8 cellular contexts compared by ENCODE assay signal in the genomic region with DNA sequence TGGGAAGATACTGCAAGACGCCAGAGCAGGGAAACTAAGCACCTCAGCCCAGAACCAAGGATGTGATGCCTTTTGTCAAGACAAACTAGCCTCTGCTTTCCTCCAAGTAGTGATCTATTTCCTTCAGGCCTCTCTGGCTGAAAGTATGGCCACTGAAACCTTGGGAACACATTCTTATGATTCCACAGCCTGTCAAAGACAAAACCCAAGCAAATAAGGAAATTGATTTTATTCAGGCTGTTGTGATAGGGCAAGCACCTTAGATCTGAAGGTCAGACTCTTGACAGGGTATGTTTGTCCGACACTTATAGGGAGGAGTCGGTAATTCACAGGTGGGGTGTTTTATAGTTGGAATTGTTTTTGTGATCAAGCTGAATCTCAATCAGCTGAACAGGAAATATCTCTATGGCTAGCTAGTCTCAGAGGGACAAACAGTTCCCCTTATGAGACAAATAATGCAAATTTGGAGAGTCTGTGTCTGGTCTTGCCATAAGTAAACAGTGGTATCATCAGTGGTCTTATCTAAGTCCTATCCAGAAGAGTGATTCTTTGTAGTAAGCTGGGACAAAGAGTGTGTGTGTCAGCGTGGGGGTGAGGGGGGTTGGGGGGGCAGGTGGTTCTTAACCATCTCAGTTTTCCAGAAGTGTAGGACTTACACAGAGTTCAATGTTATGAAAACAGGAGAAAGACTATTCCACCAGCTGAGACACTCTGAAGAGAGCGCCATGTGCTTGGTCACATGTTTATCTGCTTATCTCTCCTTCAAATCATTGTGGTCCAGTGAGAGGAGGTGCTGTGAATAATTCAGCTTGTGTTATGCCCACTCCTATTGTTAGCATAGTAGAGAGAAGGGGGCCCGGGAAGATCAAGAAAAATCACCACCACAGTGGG. TPM values are rescaled to one million over a fixed set of nuclear protein-coding genes. Genes with fewer than 3 reads are reported as not detected.
DNase-seq lines count a peak whose midpoint lies in the region; ATAC-seq and TF ChIP-seq lines count a peak whose summit lies in the region.

No MANE protein-coding gene starts in this region.

- intact Hi-C loops in aorta (cut with DNase I) = no loop called here

- TF ChIP-seq CTCF in GM12865 (IDR thresholded peaks at IDR 0.05; ENCODE audit: insufficient read depth, low read depth, low read length, missing control alignments) (no peak), upper lobe of left lung (IDR thresholded peaks at IDR 0.05) (no peak), glutamatergic neuron (IDR thresholded peaks at IDR 0.05; ENCODE audit: partially characterized antibody, unreplicated experiment) (no peak)

- no peak overlapping the region for H3K27ac Mint-ChIP-seq in glutamatergic neuron (ENCODE audit: unreplicated experiment)

- peak; percentile 72 for ATAC-seq in GM21723 (IDR thresholded peaks at IDR 0.05; ENCODE audit: unreplicated experiment)
- no peak for ATAC-seq in upper lobe of left lung (ENCODE audit: low FRiP score in 2 of 2)
- no peak for ATAC-seq in aorta (ENCODE audit: low FRiP score)

- H3K27me3 Mint-ChIP-seq in glutamatergic neuron (ENCODE audit: unreplicated experiment) = peaks cover 2% of the 10 kb centered on the region

- no peaks in the 10 kb centered on the region for H3K36me3 ChIP-seq in SJCRH30
- H3K36me3 ChIP-seq in mesodermal cell (ENCODE audit: control insufficient read depth, insufficient read depth, low read length) = no peaks in the 10 kb centered on the region
- H3K36me3 ChIP-seq in upper lobe of left lung = no peaks in the 10 kb centered on the region
- H3K36me3 ChIP-seq in aorta (ENCODE audit: control insufficient read depth in 1 of 2, insufficient read depth in 2 of 2, low read length in 1 of 2) = no peaks in the 10 kb centered on the region

- no peaks in the 10 kb centered on the region for H3K9me3 ChIP-seq in SJCRH30 (replicated peaks)
- no peaks in the 10 kb centered on the region for H3K9me3 ChIP-seq in mesodermal cell (ENCODE audit: control insufficient read depth, low read length)
- H3K9me3 ChIP-seq in upper lobe of left lung = no peaks in the 10 kb centered on the region
- no peaks in the 10 kb centered on the region for H3K9me3 ChIP-seq in aorta (ENCODE audit: control insufficient read depth, low read length)

- H3K4me3 ChIP-seq in GM12865 (ENCODE audit: low read depth, low read length) (no peak overlapping the region), SJCRH30 (no peak overlapping the region), mesodermal cell (ENCODE audit: extremely low read depth, insufficient read depth, low read length, poor library complexity, severe bottlenecking) (no peak overlapping the region), upper lobe of left lung (no peak overlapping the region), aorta (ENCODE audit: low read length in 2 of 2) (no peak overlapping the region)

- peak; percentile 53 for DNase-seq in GM12865 (ENCODE audit: low read depth)
- DNase-seq in SJCRH30 = peak; percentile 39 to 72
- no peak for DNase-seq in upper lobe of left lung
- DNase-seq in glutamatergic neuron = no peak
- no peak for DNase-seq in iPS-NIHi11 (ENCODE audit: low spot score)
- no peak for DNase-seq in aorta

- H3K27ac ChIP-seq in SJCRH30 (no peak overlapping the region), mesodermal cell (ENCODE audit: low read depth, low read length, severe bottlenecking) (peak overlapping the region; percentile 71), upper lobe of left lung (peak overlapping the region in 2 of 4 donors; percentile 11 to 46), aorta (ENCODE audit: low read depth in 1 of 2, low read length in 2 of 2) (no peak overlapping the region)

- no peak for TF ChIP-seq EP300 in upper lobe of left lung (IDR thresholded peaks at IDR 0.05)

- peaks cover 10% of the 10 kb centered on the region; the same call in 1 of the 2 replicates for H3K4me1 ChIP-seq in SJCRH30
- H3K4me1 ChIP-seq in mesodermal cell (ENCODE audit: control insufficient read depth, insufficient read depth, low read length, poor library complexity, severe bottlenecking) = peaks cover 22% of the 10 kb centered on the region
- peaks cover 0 to 11% (median 5%) of the 10 kb centered on the region in 4 donors for H3K4me1 ChIP-seq in upper lobe of left lung
- H3K4me1 ChIP-seq in aorta (ENCODE audit: control insufficient read depth in 1 of 2, insufficient read depth in 2 of 2, low read length in 2 of 2) = no peaks in the 10 kb centered on the region

- H3K9me3 Mint-ChIP-seq in glutamatergic neuron (ENCODE audit: unreplicated experiment) = peaks cover 2% of the 10 kb centered on the region

- no peaks in the 10 kb centered on the region for H3K4me1 Mint-ChIP-seq in glutamatergic neuron (ENCODE audit: low read depth, unreplicated experiment)

- 78 to 88% methylated on average over 3 to 5 of the region's 6 CpGs for WGBS in mesodermal cell (ENCODE audit: insufficient coverage in 2 of 2), 2 experiments
- WGBS in upper lobe of left lung, 2 donors = 51 to 55% methylated on average over 6 of the region's 6 CpGs
- WGBS in aorta, 2 donors = 74% methylated on average over 6 of the region's 6 CpGs

- H3K4me3 Mint-ChIP-seq in glutamatergic neuron (ENCODE audit: unreplicated experiment) = no peak overlapping the region

- H3K36me3 Mint-ChIP-seq in glutamatergic neuron (ENCODE audit: unreplicated experiment) = no peaks in the 10 kb centered on the region

- H3K27me3 ChIP-seq in SJCRH30 = no peaks in the 10 kb centered on the region
- H3K27me3 ChIP-seq in upper lobe of left lung = no peaks in the 10 kb centered on the region
- no peaks in the 10 kb centered on the region for H3K27me3 ChIP-seq in aorta (ENCODE audit: control insufficient read depth in 1 of 2, insufficient read depth in 2 of 2, low read length in 1 of 2)

- no peak for TF ChIP-seq POLR2A in upper lobe of left lung (IDR thresholded peaks at IDR 0.05)

RNA-seq across cellular contexts. Expression of gene ZCCHC10, which starts 6.7 kb away (rescaled TPM):
- total RNA-seq in SJCRH30 (2014; rRNA removed; shearing (Covaris generic)) = 38.6 and 39.6 TPM in 2 replicates
- 19.2 TPM for polyA plus RNA-seq in mesodermal cell (2013, experiment 1 of 2)
- 26.3 TPM for polyA plus RNA-seq in mesodermal cell (2013, experiment 2 of 2)
- total RNA-seq in upper lobe of left lung = 10 to 100 TPM in 4 of 6 donors, 1 to 10 TPM in 2; 5.7 to 21.3 (median 12.4) TPM
- 26.1 TPM for total RNA-seq in glutamatergic neuron (ENCODE audit: unreplicated experiment)
- 10 to 100 TPM; 17.3 to 31.4 TPM for total RNA-seq in aorta
- 10 to 100 TPM; 11.3 to 40.8 TPM for polyA plus RNA-seq in aorta

RNA-seq across cellular contexts. Expression of gene HSPA4, which starts 18.7 kb away (rescaled TPM):
- total RNA-seq in SJCRH30 (2014; rRNA removed; shearing (Covaris generic)) = 166 and 173 TPM in 2 replicates
- 160 TPM for polyA plus RNA-seq in mesodermal cell (2013, experiment 1 of 2)
- 196 TPM for polyA plus RNA-seq in mesodermal cell (2013, experiment 2 of 2)
- total RNA-seq in upper lobe of left lung (10 to 100 TPM; 27.2 to 59.1 (median 56.7) TPM), glutamatergic neuron (ENCODE audit: unreplicated experiment) (96.6 TPM), aorta (100 to 1,000 TPM in 1 of 2 donors, 10 to 100 TPM in 1; 56.1 to 135 TPM)
- 10 to 100 TPM; 51.3 to 54.0 TPM for polyA plus RNA-seq in aorta

Comparison
In these comparisons a context has a peak if more than half of its experiments do, and no peak if none do; other contexts are left out.
1. DNase-seq: peak in GM12865 (single experiment) and SJCRH30 (2 of 2); none in upper lobe of left lung (0 of 2), glutamatergic neuron (single experiment), iPS-NIHi11 (single experiment) and aorta (0 of 2).